In the genomic region with DNA sequence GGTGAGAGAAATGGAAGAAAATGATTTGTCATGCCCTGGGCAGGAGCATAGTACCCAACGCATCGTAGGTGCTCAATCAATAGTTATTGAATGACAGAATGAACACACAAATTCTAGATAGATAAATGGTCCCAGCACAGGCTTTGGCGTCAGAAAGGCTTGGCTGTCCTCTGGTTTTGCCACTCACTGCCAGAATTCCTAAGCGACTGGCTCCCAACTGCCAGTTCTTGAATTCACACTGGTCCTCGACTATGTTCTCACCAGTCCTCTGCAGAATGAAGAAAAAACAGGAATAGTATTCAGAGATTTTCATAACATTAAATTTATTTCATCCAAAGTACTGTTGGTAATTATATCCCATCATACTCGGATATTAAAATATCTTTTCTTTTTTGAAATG, we compare ENCODE assay signal across 27 cellular contexts.
"Had no signal": no experiment of that assay in that cellular context is flagged by ENCODE, and none has a peak within 500 bp of the region (broad histone marks: within the 10 kb centered on the region; RNA-seq: fewer than 3 reads in every experiment).

No MANE protein-coding gene starts in this region.

- H3K27me3 ChIP-seq: ascending aorta, breast epithelium, cardiac muscle cell, colonic mucosa, dorsolateral prefrontal cortex, esophagus muscularis mucosa, foreskin keratinocyte, gastrocnemius medialis, heart right ventricle had no signal

- H3K27ac Mint-ChIP-seq: activated CD4-positive, alpha-beta memory T cell treated with anti-CD3 and anti-CD28 coated beads, Interleukin-2, amount 10 ng/mL, durations not matched to agents 7 days and 5 days; activated CD4-positive, alpha-beta T cell treated with anti-CD3 and anti-CD28 coated beads, Interleukin-2, amount 10 ng/mL, durations not matched to agents 7 days and 5 days; activated naive CD4-positive, alpha-beta T cell treated with anti-CD3 and anti-CD28 coated beads for 36 hours; activated naive CD4-positive, alpha-beta T cell treated with anti-CD3 and anti-CD28 coated beads, Interleukin-2, amount 50 U/mL, for 72 hours; activated naive CD8-positive, alpha-beta T cell treated with anti-CD3 and anti-CD28 coated beads, Interleukin-2, amount 10 ng/mL, durations not matched to agents 7 days and 5 days; activated T-helper 1 cell treated with anti-CD3 and anti-CD28 coated beads, Interleukin-12 subunit alpha, Interleukin-12 subunit beta, Interleukin-2, Interleukin-4 antibody, amounts not matched to agents 30 ng/mL and 10 ng/mL and 1 ng/mL, durations not matched to agents 14 hours and 24 hours and 36 hours; activated T-helper 2 cell treated with anti-CD3 and anti-CD28 coated beads, Interferon-gamma antibody, Interleukin-2, Interleukin-4, amounts not matched to agents 10 μg/mL and 5 μg/mL and 100 μg/mL, durations not matched to agents 14 hours and 24 hours and 36 hours; brain; dendritic cell treated with granulocyte-macrophage colony-stimulating factor and Interleukin-4, amounts not matched to agents 40 ng/mL and 50 ng/mL, for 4 days had no signal

- H3K9me3 Mint-ChIP-seq: activated CD4-positive, alpha-beta memory T cell treated with anti-CD3 and anti-CD28 coated beads, Interleukin-2, amount 10 ng/mL, durations not matched to agents 7 days and 5 days; activated T-helper 1 cell treated with anti-CD3 and anti-CD28 coated beads, Interleukin-12 subunit alpha, Interleukin-12 subunit beta, Interleukin-2, Interleukin-4 antibody, amounts not matched to agents 30 ng/mL and 10 ng/mL and 1 ng/mL, durations not matched to agents 14 hours and 24 hours and 36 hours; activated T-helper 2 cell treated with anti-CD3 and anti-CD28 coated beads, Interferon-gamma antibody, Interleukin-2, Interleukin-4, amounts not matched to agents 10 μg/mL and 5 μg/mL and 100 μg/mL, durations not matched to agents 14 hours and 24 hours and 36 hours; dendritic cell treated with granulocyte-macrophage colony-stimulating factor and Interleukin-4, amounts not matched to agents 40 ng/mL and 50 ng/mL, for 4 days had no signal

- H3K27ac ChIP-seq: ascending aorta, breast epithelium, cardiac muscle cell, colonic mucosa, esophagus muscularis mucosa, foreskin keratinocyte, gastrocnemius medialis, heart right ventricle had no signal

- H3K4me1 ChIP-seq: ascending aorta, breast epithelium, colonic mucosa, foreskin keratinocyte, gastrocnemius medialis had no signal

- ATAC-seq: activated naive CD4-positive, alpha-beta T cell treated with anti-CD3 and anti-CD28 coated beads, Interleukin-2, amount 50 U/mL, for 72 hours; foreskin keratinocyte; gastrocnemius medialis; heart right ventricle had no signal

- DNase-seq: activated CD4-positive, alpha-beta memory T cell treated with anti-CD3 and anti-CD28 coated beads, Interleukin-2, amount 10 ng/mL, durations not matched to agents 7 days and 5 days; activated CD4-positive, alpha-beta T cell treated with anti-CD3 and anti-CD28 coated beads for 1 hour; activated CD4-positive, alpha-beta T cell treated with anti-CD3 and anti-CD28 coated beads for 4 hours; activated CD4-positive, alpha-beta T cell treated with anti-CD3 and anti-CD28 coated beads, Interleukin-2, amount 10 ng/mL, durations not matched to agents 7 days and 5 days; activated CD4-positive, alpha-beta T cell treated with anti-CD3 and anti-CD28 coated beads, Interleukin-2, amount 50 U/mL, for 4 hours; activated effector memory CD4-positive, alpha-beta T cell treated with anti-CD3 and anti-CD28 coated beads, Interleukin-2, amount 50 U/mL, for 16 hours; activated naive CD4-positive, alpha-beta T cell treated with anti-CD3 and anti-CD28 coated beads for 36 hours; activated naive CD8-positive, alpha-beta T cell treated with anti-CD3 and anti-CD28 coated beads, Interleukin-2, amount 10 ng/mL, durations not matched to agents 7 days and 5 days; activated T-cell treated with anti-CD3 and anti-CD28 coated beads, Interleukin-2, amount 50 U/mL, for 1 hour; activated T-cell treated with anti-CD3 and anti-CD28 coated beads, Interleukin-2, amount 50 U/mL, for 48 hours; colonic mucosa; dorsolateral prefrontal cortex; effector memory CD4-positive, alpha-beta T cell; erythroblast; foreskin keratinocyte; gastrocnemius medialis; heart right ventricle; T-helper 2 cell had no signal

- H3K4me3 ChIP-seq: ascending aorta, breast epithelium, cardiac muscle cell, colonic mucosa, dorsolateral prefrontal cortex, esophagus muscularis mucosa, gastrocnemius medialis, heart right ventricle had no signal

- H3K4me3 Mint-ChIP-seq: activated CD4-positive, alpha-beta memory T cell treated with anti-CD3 and anti-CD28 coated beads, Interleukin-2, amount 10 ng/mL, durations not matched to agents 7 days and 5 days; activated CD4-positive, alpha-beta T cell treated with anti-CD3 and anti-CD28 coated beads, Interleukin-2, amount 10 ng/mL, durations not matched to agents 7 days and 5 days; activated naive CD4-positive, alpha-beta T cell treated with anti-CD3 and anti-CD28 coated beads for 36 hours; activated naive CD8-positive, alpha-beta T cell treated with anti-CD3 and anti-CD28 coated beads, Interleukin-2, amount 10 ng/mL, durations not matched to agents 7 days and 5 days; activated T-helper 1 cell treated with anti-CD3 and anti-CD28 coated beads, Interleukin-12 subunit alpha, Interleukin-12 subunit beta, Interleukin-2, Interleukin-4 antibody, amounts not matched to agents 30 ng/mL and 10 ng/mL and 1 ng/mL, durations not matched to agents 14 hours and 24 hours and 36 hours; brain; dendritic cell treated with granulocyte-macrophage colony-stimulating factor and Interleukin-4, amounts not matched to agents 40 ng/mL and 50 ng/mL, for 4 days had no signal

- H3K27me3 Mint-ChIP-seq: activated CD4-positive, alpha-beta memory T cell treated with anti-CD3 and anti-CD28 coated beads, Interleukin-2, amount 10 ng/mL, durations not matched to agents 7 days and 5 days; activated CD4-positive, alpha-beta T cell treated with anti-CD3 and anti-CD28 coated beads, Interleukin-2, amount 10 ng/mL, durations not matched to agents 7 days and 5 days; activated naive CD8-positive, alpha-beta T cell treated with anti-CD3 and anti-CD28 coated beads, Interleukin-2, amount 10 ng/mL, durations not matched to agents 7 days and 5 days had no signal

- H3K36me3 ChIP-seq: ascending aorta, breast epithelium, cardiac muscle cell, colonic mucosa, gastrocnemius medialis had no signal

- H3K9me3 ChIP-seq: ascending aorta, breast epithelium, colonic mucosa, esophagus muscularis mucosa, gastrocnemius medialis had no signal
